2 cellular contexts compared by ENCODE assay signal in genomic region chr15:42133892-42134502, GRCh38.
TF ChIP-seq lines count a peak whose summit lies in the region.

No MANE protein-coding gene starts in this region.

TF ChIP-seq in A549, 52 proteins besides CTCF, POLR2A, EP300 and RAD21 (continued from another document):
- TF ChIP-seq RCOR1 (IDR thresholded peaks at IDR 0.05; ENCODE audit: low read depth, low read length): no peak
- TF ChIP-seq SMC3 (IDR thresholded peaks at IDR 0.05): peak; percentile 34; the same call in 1 of the 3 replicates
- TF ChIP-seq EHMT2 (IDR thresholded peaks at IDR 0.05; ENCODE audit: low read depth): no peak
- no peak for TF ChIP-seq CBX8 (IDR thresholded peaks at IDR 0.05)

TF ChIP-seq in endothelial cell of umbilical vein, 7 proteins besides CTCF, POLR2A, EP300 and RAD21 (continued from another document):
- TF ChIP-seq POLR2AphosphoS5 (IDR thresholded peaks at IDR 0.05; ENCODE audit: insufficient read depth, low read depth, low read length) (no peak), MYC (IDR thresholded peaks at IDR 0.05; ENCODE audit: low read depth, low read length) (no peak), EZH2 (IDR thresholded peaks at IDR 0.05; ENCODE audit: borderline replicate concordance, low read depth, low read length, severe bottlenecking) (no peak), GATA2 (IDR thresholded peaks at IDR 0.05; ENCODE audit: insufficient read depth, insufficient read length, low read depth, low read length) (no peak), MAX (IDR thresholded peaks at IDR 0.05; ENCODE audit: insufficient read depth, insufficient read length) (no peak), FOS (IDR thresholded peaks at IDR 0.05; ENCODE audit: borderline replicate concordance, insufficient read depth, low read length) (no peak)
